ENCODE assay signal across 10 cellular contexts in the genomic region with DNA sequence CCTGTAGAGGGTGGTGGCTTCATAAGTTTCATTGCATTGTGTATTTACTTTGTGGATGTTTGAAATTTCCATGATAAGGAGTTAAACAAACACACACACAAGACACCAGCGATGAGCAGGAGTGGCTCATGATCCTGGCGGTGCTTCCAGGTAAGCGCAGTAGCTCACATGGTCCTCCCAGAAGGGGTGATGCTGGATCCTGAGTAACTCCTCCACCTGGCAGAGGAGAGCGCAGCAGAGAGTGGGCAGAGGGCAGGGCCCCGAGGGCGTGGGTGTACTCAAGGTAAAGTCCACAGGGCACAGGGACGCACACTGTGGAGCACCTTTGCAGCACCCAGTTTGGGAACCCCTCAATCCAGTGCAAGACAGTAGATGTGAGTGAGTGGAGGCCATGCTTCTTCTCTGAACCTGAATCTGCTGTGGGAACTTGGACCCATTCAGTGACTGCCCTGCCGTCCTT. TPM values are rescaled to one million over a fixed set of nuclear protein-coding genes. Genes with fewer than 3 reads are reported as not detected.
DNase-seq lines count a peak whose midpoint lies in the region; ATAC-seq and TF ChIP-seq lines count a peak whose summit lies in the region.
"Had no signal": no experiment of that assay in that cellular context is flagged by ENCODE, and none has a peak within 500 bp of the region (broad histone marks: within the 10 kb centered on the region; RNA-seq: fewer than 3 reads in every experiment).

No MANE protein-coding gene starts in this region.

- H4K20me1 ChIP-seq in MM.1S (ENCODE audit: insufficient read depth, low read length) = no peaks in the 10 kb centered on the region

- no peaks in the 10 kb centered on the region for H3K27me3 ChIP-seq in colonic mucosa
- no peaks in the 10 kb centered on the region for H3K27me3 ChIP-seq in mesenchymal stem cell (ENCODE audit: control insufficient read depth in 1 of 2, insufficient read depth in 1 of 2, low read length in 2 of 2)
- H3K27me3 ChIP-seq in thoracic aorta (replicated peaks; ENCODE audit: insufficient read depth) = no peaks in the 10 kb centered on the region
- peaks cover 89% of the 10 kb centered on the region for H3K27me3 ChIP-seq in MM.1S (replicated peaks; ENCODE audit: insufficient read depth, low read length)
- H3K27me3 ChIP-seq: cardiac muscle cell had no signal

- H4K91ac ChIP-seq in mesenchymal stem cell (ENCODE audit: low read length) = no peak overlapping the region

- H3K4me1 ChIP-seq in colonic mucosa = peaks cover 12% of the 10 kb centered on the region
- H3K4me1 ChIP-seq in mesenchymal stem cell (ENCODE audit: control insufficient read depth, insufficient read depth, low read depth, low read length) = peaks cover 9% of the 10 kb centered on the region
- peaks cover 42 to 64% of the 10 kb centered on the region in 2 donors for H3K4me1 ChIP-seq in thoracic aorta (ENCODE audit: control insufficient read depth in 1 of 2, low read depth in 2 of 2)
- no peaks in the 10 kb centered on the region for H3K4me1 ChIP-seq in MM.1S (ENCODE audit: low read length)

- H2BK120ac ChIP-seq in mesenchymal stem cell (ENCODE audit: low read depth, low read length) = no peak overlapping the region

- H3K27ac ChIP-seq in colonic mucosa (peak overlapping the region; percentile 78), mesenchymal stem cell (ENCODE audit: low read length, poor library complexity, severe bottlenecking) (no peak overlapping the region), thoracic aorta (peak overlapping the region; percentile 96 to 97), MM.1S (ENCODE audit: low read length) (no peak overlapping the region)
- H3K27ac ChIP-seq: cardiac muscle cell had no signal

- WGBS in mesenchymal stem cell = 97% methylated on average over 8 of the region's 8 CpGs

- ATAC-seq in thoracic aorta (ENCODE audit: insufficient number of reproducible peaks, low FRiP score, low read depth) = no peak

- peak overlapping the region in 1 of 2 experiments; percentile 10 for H3K14ac ChIP-seq in mesenchymal stem cell (ENCODE audit: low read length in 2 of 2)

- H3K9ac ChIP-seq in colonic mucosa (ENCODE audit: low read depth in 2 of 2, low read length in 2 of 2) (peak overlapping the region; percentile 20 to 76), mesenchymal stem cell (ENCODE audit: low read length) (peak overlapping the region; percentile 92), MM.1S (ENCODE audit: low read length) (no peak overlapping the region)

- peak overlapping the region; percentile 7 for H4K8ac ChIP-seq in mesenchymal stem cell (ENCODE audit: low read length)

- H3K9me3 ChIP-seq in colonic mucosa (no peaks in the 10 kb centered on the region), mesenchymal stem cell (ENCODE audit: control insufficient read depth, low read length) (no peaks in the 10 kb centered on the region), thoracic aorta (no peaks in the 10 kb centered on the region), MM.1S (replicated peaks; ENCODE audit: insufficient read depth, low read length) (no peaks in the 10 kb centered on the region)

- H3K4me2 ChIP-seq in mesenchymal stem cell (ENCODE audit: low read length, poor library complexity, severe bottlenecking) (no peak overlapping the region), MM.1S (ENCODE audit: low read depth, low read length) (no peak overlapping the region)

- no peaks in the 10 kb centered on the region for H3F3A ChIP-seq in MM.1S (ENCODE audit: insufficient read depth, low read length)

- no peak overlapping the region for H2AK5ac ChIP-seq in mesenchymal stem cell (ENCODE audit: low read length, severe bottlenecking)

- DNase-seq in NCI-H2196 (lab: John Stamatoyannopoulos, UW; ENCODE audit: unreplicated experiment) (peak; percentile 36), colonic mucosa (peak; percentile 64), mesenchymal stem cell (no peak), thoracic aorta (ENCODE audit: low spot score) (no peak), MM.1S (no peak), pons (ENCODE audit: low spot score) (no peak)
- no peak for DNase-seq in stimulated activated CD4-positive, alpha-beta T cell treated with anti-CD3 and anti-CD28 coated beads, Interleukin-12 subunit alpha, Interleukin-12 subunit beta, amount 100 ng/mL, for 4 hours
- DNase-seq: activated CD4-positive, alpha-beta T cell treated with anti-CD3 and anti-CD28 coated beads, Interleukin-2, amount 10 ng/mL, durations not matched to agents 7 days and 5 days; stimulated activated CD4-positive, alpha-beta T cell treated with anti-CD3 and anti-CD28 coated beads, Interleukin-15, amount 100 ng/mL, for 24 hours had no signal

- H3K9me2 ChIP-seq in MM.1S (replicated peaks; ENCODE audit: insufficient read depth, low read length) = no peaks in the 10 kb centered on the region

- TF ChIP-seq CTCF in colonic mucosa (IDR thresholded peaks at IDR 0.05) (no peak), thoracic aorta (IDR thresholded peaks at IDR 0.05) (no peak), MM.1S (IDR thresholded peaks at IDR 0.05; ENCODE audit: low read length) (no peak)

- no peak overlapping the region for H3K4me3 ChIP-seq in colonic mucosa
- peak overlapping the region in 1 of 2 experiments; percentile 52 for H3K4me3 ChIP-seq in mesenchymal stem cell (ENCODE audit: insufficient read depth in 1 of 2, low read depth in 1 of 2, low read length in 2 of 2)
- peak overlapping the region; percentile 63 for H3K4me3 ChIP-seq in thoracic aorta
- no peak overlapping the region for H3K4me3 ChIP-seq in MM.1S (ENCODE audit: low read length)
- H3K4me3 ChIP-seq: cardiac muscle cell had no signal

- no peaks in the 10 kb centered on the region for H3K79me2 ChIP-seq in MM.1S (ENCODE audit: low read length)

- H3K36me3 ChIP-seq in colonic mucosa (no peaks in the 10 kb centered on the region), mesenchymal stem cell (ENCODE audit: control insufficient read depth in 1 of 2, insufficient read depth in 2 of 2, low read depth in 1 of 2, low read length in 2 of 2) (no peaks in the 10 kb centered on the region), thoracic aorta (no peaks in the 10 kb centered on the region), MM.1S (replicated peaks; ENCODE audit: insufficient read depth, low read length) (no peaks in the 10 kb centered on the region)
- H3K36me3 ChIP-seq: cardiac muscle cell had no signal

- H2BK15ac ChIP-seq in mesenchymal stem cell (ENCODE audit: low read depth, poor library complexity, severe bottlenecking) = no peak overlapping the region

- H2AFZ ChIP-seq in mesenchymal stem cell (ENCODE audit: low read depth, low read length) (no peak overlapping the region), MM.1S (ENCODE audit: low read length) (no peak overlapping the region)

- peaks cover 2% of the 10 kb centered on the region for H3K79me1 ChIP-seq in mesenchymal stem cell (replicated peaks; ENCODE audit: low read length, poor library complexity, severe bottlenecking)

- peak overlapping the region; percentile 3 to 20 for H2BK12ac ChIP-seq in mesenchymal stem cell (ENCODE audit: low read length in 2 of 2)

- no peak overlapping the region for H3K18ac ChIP-seq in mesenchymal stem cell (ENCODE audit: low read depth in 1 of 2, low read length in 2 of 2)

- H3K23ac ChIP-seq in mesenchymal stem cell (ENCODE audit: low read length in 2 of 2) = no peak overlapping the region

- intact Hi-C loops in colonic mucosa (cut with DNase I) = loop anchor here (5.0 kb wide), 2 partner anchors 36 to 56 kb away; a partner anchor contains a TSS

- H2BK5ac ChIP-seq in mesenchymal stem cell (ENCODE audit: low read depth, low read length, poor library complexity, severe bottlenecking) = no peak overlapping the region

- no peak overlapping the region for H3K4ac ChIP-seq in mesenchymal stem cell (ENCODE audit: low read depth in 1 of 2, low read length in 2 of 2)

RNA-seq across cellular contexts. Expression of a gene that starts 54.0 kb away (rescaled TPM):
- total RNA-seq in colonic mucosa (1 to 10 TPM; 6.2 to 7.3 TPM), thoracic aorta (10 to 100 TPM; 21.7 to 30.3 TPM)
- polyA plus RNA-seq in mesenchymal stem cell (2013, experiment 1 of 2) = 3.2 TPM
- polyA plus RNA-seq in mesenchymal stem cell (2013, experiment 2 of 2) = 2.9 TPM

Comparison
In these comparisons a context has a peak if more than half of its experiments do, and no peak if none do; other contexts are left out.
1. DNase-seq: peak in NCI-H2196 (single experiment) and colonic mucosa (single experiment); none in mesenchymal stem cell (single experiment), thoracic aorta (single experiment), MM.1S (single experiment), stimulated activated CD4-positive, alpha-beta T cell treated with anti-CD3 and anti-CD28 coated beads, Interleukin-12 subunit alpha, Interleukin-12 subunit beta, amount 100 ng/mL, for 4 hours (single experiment) and pons (single experiment).
2. H3K27ac ChIP-seq: peak in colonic mucosa (single experiment) and thoracic aorta (2 of 2); none in mesenchymal stem cell (single experiment) and MM.1S (single experiment).